Comparison of ENCODE assay signal across 1 cellular context in the genomic region with DNA sequence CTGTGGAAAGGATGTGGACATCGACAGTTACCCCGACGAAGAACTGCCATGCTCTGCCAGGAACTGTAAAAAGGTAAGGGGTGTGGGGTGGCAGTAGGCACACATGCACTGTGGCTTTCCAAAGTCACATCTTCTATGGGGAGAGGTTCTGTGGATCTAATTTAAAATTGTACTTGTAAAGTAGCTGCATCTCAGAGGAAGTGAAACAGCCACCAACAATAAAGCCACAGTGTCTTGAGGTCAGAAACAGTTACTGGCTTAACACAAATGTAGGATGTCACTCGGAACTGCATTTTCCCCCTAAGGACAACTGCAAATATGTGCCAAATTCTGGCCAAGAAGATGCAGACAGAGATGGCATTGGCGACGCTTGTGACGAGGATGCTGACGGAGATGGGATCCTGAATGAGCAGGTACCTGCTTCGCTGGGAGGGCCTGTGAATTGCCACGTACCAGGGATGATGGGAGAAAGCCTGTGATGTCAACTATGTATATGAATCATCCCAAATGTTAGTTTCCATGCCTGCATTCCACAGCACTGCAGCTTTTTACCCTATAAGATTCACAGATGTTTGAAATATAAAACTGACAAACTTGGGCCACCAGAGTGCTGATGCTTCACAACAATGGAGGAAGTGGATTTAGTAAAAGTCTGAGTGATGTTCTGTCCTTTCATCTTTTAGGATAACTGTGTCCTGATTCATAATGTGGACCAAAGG.
TF ChIP-seq lines count a peak whose summit lies in the region.

No MANE protein-coding gene starts in this region.

TF ChIP-seq in IMR-90, 13 proteins besides CTCF, POLR2A, EP300 and RAD21 (continued from another document):
- no peak for TF ChIP-seq CHD1 (IDR thresholded peaks at IDR 0.05; ENCODE audit: low read depth, low read length)
- no peak for TF ChIP-seq FOS (IDR thresholded peaks at IDR 0.05; ENCODE audit: low read depth, low read length)
- no peak for TF ChIP-seq CEBPB (IDR thresholded peaks at IDR 0.05; ENCODE audit: low read depth, low read length)
- TF ChIP-seq RFX5 (IDR thresholded peaks at IDR 0.05; ENCODE audit: low read depth, low read length) = no peak
- no peak for TF ChIP-seq SMC3 (IDR thresholded peaks at IDR 0.05; ENCODE audit: low read depth, low read length)
- TF ChIP-seq RCOR1 (IDR thresholded peaks at IDR 0.05; ENCODE audit: insufficient replicate concordance, low read length) = no peak
- TF ChIP-seq, protein P1, sequence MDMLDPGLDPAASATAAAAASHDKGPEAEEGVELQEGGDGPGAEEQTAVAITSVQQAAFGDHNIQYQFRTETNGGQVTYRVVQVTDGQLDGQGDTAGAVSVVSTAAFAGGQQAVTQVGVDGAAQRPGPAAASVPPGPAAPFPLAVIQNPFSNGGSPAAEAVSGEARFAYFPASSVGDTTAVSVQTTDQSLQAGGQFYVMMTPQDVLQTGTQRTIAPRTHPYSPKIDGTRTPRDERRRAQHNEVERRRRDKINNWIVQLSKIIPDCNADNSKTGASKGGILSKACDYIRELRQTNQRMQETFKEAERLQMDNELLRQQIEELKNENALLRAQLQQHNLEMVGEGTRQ (IDR thresholded peaks at IDR 0.05; ENCODE audit: low read depth, low read length) = no peak
- TF ChIP-seq NFE2L2 (IDR thresholded peaks at IDR 0.05; ENCODE audit: low read depth, low read length) = no peak
- TF ChIP-seq MAFK (IDR thresholded peaks at IDR 0.05; ENCODE audit: low read depth, low read length) = no peak
- no peak for TF ChIP-seq BHLHE40 (IDR thresholded peaks at IDR 0.05; ENCODE audit: low read depth, low read length)
